In the genomic region with DNA sequence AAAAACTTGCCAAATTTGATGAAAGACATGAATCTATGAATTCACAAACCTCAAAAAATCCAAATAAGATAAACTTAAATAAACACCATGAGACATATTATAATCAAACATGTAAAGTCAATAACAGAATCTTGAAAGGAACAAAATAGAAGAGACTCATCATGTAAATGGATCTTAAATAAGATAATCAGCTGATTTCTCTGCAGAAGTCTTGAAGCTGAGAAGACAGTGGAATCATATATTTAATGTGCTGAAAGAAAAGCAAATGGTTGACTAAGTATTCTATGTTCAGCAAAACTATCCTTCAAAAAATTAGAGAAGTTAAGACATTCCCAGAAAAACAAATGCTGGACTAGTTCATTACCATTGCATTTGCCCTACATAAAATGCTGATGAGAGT, we compare ENCODE assay signal across 23 cellular contexts.
A peak's percentile ranks its signal among the peaks of the same experiment; 100 is the strongest.
DNase-seq lines count a peak whose midpoint lies in the region; ATAC-seq, FAIRE-seq and TF ChIP-seq lines count a peak whose summit lies in the region.
"Had no signal": no experiment of that assay in that cellular context is flagged by ENCODE, and none has a peak within 500 bp of the region (broad histone marks: within the 10 kb centered on the region; RNA-seq: fewer than 3 reads in every experiment).

No MANE protein-coding gene starts in this region.

- no peak for TF ChIP-seq RAD21 in HepG2 (CRISPR knock-in tag; IDR thresholded peaks at IDR 0.05)

- H3K27me3 ChIP-seq in HepG2 (ENCODE audit: control insufficient read depth in 1 of 2, insufficient read depth in 2 of 2, low read length in 2 of 2) (no peaks in the 10 kb centered on the region), right lobe of liver (peaks cover 0 to 5% of the 10 kb centered on the region in 2 donors)
- H3K27me3 ChIP-seq: BLaER1 had no signal

- TF ChIP-seq EP300 in HepG2 (IDR thresholded peaks at IDR 0.05; ENCODE audit: low read depth in 2 of 2, low read length in 2 of 2) (no peak), HepG2 (CRISPR knock-in tag; IDR thresholded peaks at IDR 0.05; ENCODE audit: borderline replicate concordance) (no peak)

- no peak for FAIRE-seq in HepG2 (lab: Jason Lieb, UNC)
- FAIRE-seq: GM12891, GM18507, H1 had no signal

- DNase-seq in HepG2 (ENCODE audit: low spot score) (no peak), right lobe of liver (no peak), WTC11 (ENCODE audit: low spot score) (no peak), NCI-H128 (lab: John Stamatoyannopoulos, UW; ENCODE audit: unreplicated experiment) (no peak), anterior cingulate cortex (lab: John Stamatoyannopoulos, UW) (no peak)
- DNase-seq: 8988T; Caco-2; CD4-positive, CD25-positive, alpha-beta regulatory T cell; CD8-positive, alpha-beta T cell; DMS153; DMS79 treated with DMSO at 0.1 percent for 48 hours; GF-D8; GM23248; H7; HCEC 1CT had no signal

- H3K4me2 ChIP-seq in HepG2 (ENCODE audit: low read depth, low read length), result no peak overlapping the region
- H3K4me2 ChIP-seq: BLaER1 had no signal

- H4K20me1 ChIP-seq in HepG2 (ENCODE audit: insufficient read depth, low read length), result no peaks in the 10 kb centered on the region
- H4K20me1 ChIP-seq: BLaER1 had no signal

- no peak overlapping the region for H3K9ac ChIP-seq in HepG2 (ENCODE audit: insufficient read depth, low read depth, low read length)
- H3K9ac ChIP-seq: BLaER1, GM23248 had no signal

- H3K4me3 ChIP-seq in HepG2 (replicated peaks in 1 of 3; ENCODE audit: insufficient read depth in 1 of 3, low read depth in 2 of 3, low read length in 3 of 3) (no peak overlapping the region), right lobe of liver (no peak overlapping the region), HEK293 (ENCODE audit: low read depth, low read length) (no peak overlapping the region)
- H3K4me3 ChIP-seq: BLaER1, GM23248 had no signal

- H3K27ac ChIP-seq in HepG2 (ENCODE audit: extremely low read length, insufficient read depth, low read length) (no peak overlapping the region), right lobe of liver (no peak overlapping the region), HEK293 (ENCODE audit: extremely low read depth, low read depth, low read length) (no peak overlapping the region)
- H3K27ac ChIP-seq: BLaER1, C4-2B, GM23248 had no signal

- H3K36me3 ChIP-seq in HepG2 (replicated peaks in 1 of 2; ENCODE audit: control insufficient read depth in 1 of 2, insufficient read depth in 2 of 2, low read length in 2 of 2), result no peaks in the 10 kb centered on the region
- no peaks in the 10 kb centered on the region for H3K36me3 ChIP-seq in right lobe of liver
- no peaks in the 10 kb centered on the region for H3K36me3 ChIP-seq in HEK293 (ENCODE audit: control insufficient read depth in 2 of 2, insufficient read depth in 1 of 2, low read length in 2 of 2)
- H3K36me3 ChIP-seq: BLaER1 had no signal

- TF ChIP-seq CTCF in HepG2 (CRISPR knock-in tag; IDR thresholded peaks at IDR 0.05) (no peak), right lobe of liver (IDR thresholded peaks at IDR 0.05) (no peak), HEK293 (tag by site-specific recombination; IDR thresholded peaks at IDR 0.05) (no peak), WTC11 (IDR thresholded peaks at IDR 0.05) (no peak)

- no peaks in the 10 kb centered on the region for H3K79me2 ChIP-seq in HepG2 (ENCODE audit: insufficient read depth, low read length)

- CTCF ChIA-PET in HepG2 (lab: Yijun Ruan, JAX; ENCODE audit: low intra/inter-chr PET ratio, low total read pairs) (no interaction called here), HEK293 (lab: Yijun Ruan, JAX) (interaction anchor here (0.6 kb wide), 1 partner anchor 35 kb away, joined by 3 read pairs; no protein-coding TSS in a partner anchor), WTC11 (lab: Charles Lee) (no interaction called here)

- in situ Hi-C loops in HepG2 (cut with HindIII; ENCODE audit: extremely low pct_ligation_motif_present, low pct_unique_long_range_greater_than_20kb), result no loop called here

- H3K4me1 Mint-ChIP-seq in WTC11, result no peaks in the 10 kb centered on the region

- ATAC-seq in HepG2 (no peak), right lobe of liver (no peak), WTC11 (no peak), GM18868 (IDR thresholded peaks at IDR 0.05; ENCODE audit: unreplicated experiment) (no peak)
- ATAC-seq: CD8-positive, alpha-beta T cell had no signal

- H3K4me3 Mint-ChIP-seq in WTC11, result no peak overlapping the region
- H3K4me3 Mint-ChIP-seq: B cell; CD4-positive, CD25-positive, alpha-beta regulatory T cell; CD8-positive, alpha-beta T cell had no signal

- no peaks in the 10 kb centered on the region for H3K27me3 Mint-ChIP-seq in WTC11 (ENCODE audit: low read depth)
- H3K27me3 Mint-ChIP-seq: CD4-positive, CD25-positive, alpha-beta regulatory T cell had no signal

- H3K27ac Mint-ChIP-seq in WTC11, result no peak overlapping the region
- H3K27ac Mint-ChIP-seq: B cell; CD4-positive, CD25-positive, alpha-beta regulatory T cell; CD8-positive, alpha-beta T cell had no signal

- peaks cover 5% of the 10 kb centered on the region for H3K36me3 Mint-ChIP-seq in WTC11
- H3K36me3 Mint-ChIP-seq: CD4-positive, CD25-positive, alpha-beta regulatory T cell; CD8-positive, alpha-beta T cell had no signal

- no peak overlapping the region for H2AFZ ChIP-seq in HepG2 (ENCODE audit: low read length)
- H2AFZ ChIP-seq: GM23248 had no signal

- no TSS peak for BruUV-seq in HepG2 (replicated peaks; lab: Mats Ljungman, UMichigan)

- intact Hi-C loops in HepG2 (cut with micrococcal nuclease; ENCODE audit: unreplicated experiment), result no loop called here
- intact Hi-C loops in right lobe of liver (cut with DNase I), result no loop called here

- TF ChIP-seq POLR2A in HepG2 (IDR thresholded peaks at IDR 0.05; ENCODE audit: insufficient read depth in 1 of 2, low read depth in 2 of 2, low read length in 2 of 2) (no peak), right lobe of liver (IDR thresholded peaks at IDR 0.05) (no peak)

- H3K9me3 Mint-ChIP-seq in WTC11, result peaks cover 19% of the 10 kb centered on the region

- H3K4me1 ChIP-seq in HepG2 (ENCODE audit: insufficient read depth, low read length), result no peaks in the 10 kb centered on the region
- H3K4me1 ChIP-seq in right lobe of liver, result no peaks in the 10 kb centered on the region
- H3K4me1 ChIP-seq in HEK293 (ENCODE audit: control insufficient read depth, insufficient read depth, low read length), result no peaks in the 10 kb centered on the region
- H3K4me1 ChIP-seq: BLaER1 had no signal

- POLR2A ChIA-PET in HepG2 (lab: Yijun Ruan, JAX), result no interaction called here
- POLR2A ChIA-PET in HEK293 (lab: Yijun Ruan, JAX), result no interaction called here
- POLR2A ChIA-PET in WTC11 (lab: Charles Lee), result no interaction called here

- H3K9me3 ChIP-seq in HepG2 (ENCODE audit: low read length), result no peaks in the 10 kb centered on the region
- no peaks in the 10 kb centered on the region for H3K9me3 ChIP-seq in right lobe of liver
- peaks cover 14% of the 10 kb centered on the region for H3K9me3 ChIP-seq in HEK293 (ENCODE audit: control insufficient read depth, insufficient read depth, low read depth, low read length)
- H3K9me3 ChIP-seq: Caco-2 had no signal

TF ChIP-seq in HepG2, 621 proteins besides CTCF, POLR2A, EP300 and RAD21:
- TF ChIP-seq, protein P1, sequence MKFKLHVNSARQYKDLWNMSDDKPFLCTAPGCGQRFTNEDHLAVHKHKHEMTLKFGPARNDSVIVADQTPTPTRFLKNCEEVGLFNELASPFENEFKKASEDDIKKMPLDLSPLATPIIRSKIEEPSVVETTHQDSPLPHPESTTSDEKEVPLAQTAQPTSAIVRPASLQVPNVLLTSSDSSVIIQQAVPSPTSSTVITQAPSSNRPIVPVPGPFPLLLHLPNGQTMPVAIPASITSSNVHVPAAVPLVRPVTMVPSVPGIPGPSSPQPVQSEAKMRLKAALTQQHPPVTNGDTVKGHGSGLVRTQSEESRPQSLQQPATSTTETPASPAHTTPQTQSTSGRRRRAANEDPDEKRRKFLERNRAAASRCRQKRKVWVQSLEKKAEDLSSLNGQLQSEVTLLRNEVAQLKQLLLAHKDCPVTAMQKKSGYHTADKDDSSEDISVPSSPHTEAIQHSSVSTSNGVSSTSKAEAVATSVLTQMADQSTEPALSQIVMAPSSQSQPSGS (CRISPR knock-in tag; IDR thresholded peaks at IDR 0.05), result no peak
- TF ChIP-seq ZNF317 (CRISPR knock-in tag; IDR thresholded peaks at IDR 0.05), result peak; percentile 91

TF ChIP-seq in HEK293, 187 proteins besides CTCF, POLR2A, EP300 and RAD21 (continues in another document):
- TF ChIP-seq ZNF785 (tag by site-specific recombination; IDR thresholded peaks at IDR 0.05) (no peak), KLF9 (tag by site-specific recombination; IDR thresholded peaks at IDR 0.05; ENCODE audit: low read depth) (no peak), ZNF416 (tag by site-specific recombination; IDR thresholded peaks at IDR 0.05) (no peak), ZNF558 (tag by site-specific recombination; IDR thresholded peaks at IDR 0.05) (peak; percentile 70; the same call in 1 of the 2 replicates), SETDB1 (IDR thresholded peaks at IDR 0.05; ENCODE audit: insufficient read length, low read length) (peak; percentile 11), FEZF1 (tag by site-specific recombination; IDR thresholded peaks at IDR 0.05) (no peak), TRIM28 (IDR thresholded peaks at IDR 0.05; ENCODE audit: borderline replicate concordance, low read length) (0 out of 2 replicates have a peak, but pooled peaks have one; percentile 14), ZNF112 (tag by site-specific recombination; IDR thresholded peaks at IDR 0.05) (no peak), SALL2 (tag by site-specific recombination; IDR thresholded peaks at IDR 0.05; ENCODE audit: borderline replicate concordance) (no peak), ZNF311 (tag by site-specific recombination; IDR thresholded peaks at IDR 0.05; ENCODE audit: borderline replicate concordance) (no peak), KLF1 (tag by site-specific recombination; IDR thresholded peaks at IDR 0.05) (no peak)

TF ChIP-seq in WTC11, 78 proteins besides CTCF, POLR2A, EP300 and RAD21:
- peak; percentile 78; the same call in 1 of the 2 replicates for TF ChIP-seq ZNF317 (CRISPR knock-in tag; IDR thresholded peaks at IDR 0.05; ENCODE audit: borderline replicate concordance, low read depth)
- no peak for TF ChIP-seq MXD4 (CRISPR knock-in tag; IDR thresholded peaks at IDR 0.05; ENCODE audit: borderline replicate concordance)

Comparison
In these comparisons a context has a peak if more than half of its experiments do, and no peak if none do; other contexts are left out.
1. Of the 63 proteins assayed by ChIP-seq in both HepG2 and HEK293: peak only in HepG2: none; only in HEK293: SETDB1 and ZNF558; in both: none; in neither: 61.